Comparison of ENCODE assay signal across 21 cellular contexts in genomic region chr17:77965354-77965753, GRCh38. TPM values are rescaled to one million over a fixed set of nuclear protein-coding genes. Genes with fewer than 3 reads are reported as not detected.
A peak's percentile ranks its signal among the peaks of the same experiment; 100 is the strongest.
DNase-seq lines count a peak whose midpoint lies in the region; ATAC-seq, FAIRE-seq and TF ChIP-seq lines count a peak whose summit lies in the region.
"Had no signal": no experiment of that assay in that cellular context is flagged by ENCODE, and none has a peak within 500 bp of the region (broad histone marks: within the 10 kb centered on the region; RNA-seq: fewer than 3 reads in every experiment).

No MANE protein-coding gene starts in this region.

- peak overlapping the region; percentile 28 for H3K4me2 ChIP-seq in GM23338
- H3K4me2 ChIP-seq: SK-N-SH had no signal

- TF ChIP-seq POLR2A in esophagus muscularis mucosa (IDR thresholded peaks at IDR 0.05; ENCODE audit: low read depth): no peak

- peak overlapping the region in 3 of 4 donors; percentile 2 to 63 (median 43) for H3K4me3 Mint-ChIP-seq in CD4-positive, CD25-positive, alpha-beta regulatory T cell
- no peak overlapping the region; the same call in 2 of the 3 replicates for H3K4me3 Mint-ChIP-seq in GM23338

- H3K4me1 ChIP-seq in CD4-positive, CD25-positive, alpha-beta regulatory T cell (ENCODE audit: control insufficient read depth, insufficient read depth, low read length, poor library complexity, severe bottlenecking): peaks cover 67% of the 10 kb centered on the region
- peaks cover 51% of the 10 kb centered on the region for H3K4me1 ChIP-seq in GM23338 (ENCODE audit: insufficient read depth)
- H3K4me1 ChIP-seq in esophagus muscularis mucosa: peaks cover 53 to 98% (median 90%) of the 10 kb centered on the region in 4 donors
- H3K4me1 ChIP-seq in pancreas: peaks cover 3 to 15% (median 4%) of the 10 kb centered on the region in 3 donors

- no peak for DNase-seq in CD4-positive, CD25-positive, alpha-beta regulatory T cell
- no peak for DNase-seq in GM23338 (ENCODE audit: low spot score)
- peak; percentile 19 for DNase-seq in astrocyte of the hippocampus (ENCODE audit: low read depth, low spot score)
- no peak for DNase-seq in esophagus muscularis mucosa (ENCODE audit: extremely low spot score)
- DNase-seq in pancreas: no peak
- DNase-seq in activated gamma-delta T cell (lab: John Stamatoyannopoulos, UW): no peak
- DNase-seq in UCSD-AML1 (lab: John Stamatoyannopoulos, UW; ENCODE audit: unreplicated experiment): no peak
- DNase-seq: Calu3, GF-D8, GM23248, NCI-H2029, NCI-H345, NCI-H526, PC-3, RPMI8226, SHP77 treated with DMSO at 0.1 percent for 48 hours, SK-N-SH had no signal

- H3K9me2 ChIP-seq in GM23338 (ENCODE audit: insufficient read depth): no peaks in the 10 kb centered on the region
- H3K9me2 ChIP-seq: SK-N-SH had no signal

- WGBS in esophagus muscularis mucosa: 82% methylated on average over 3 of the region's 3 CpGs
- WGBS in pancreas, 2 donors: 91 to 96% methylated on average over 3 of the region's 3 CpGs

- no peak for FAIRE-seq in pancreas (lab: Jason Lieb, UNC)
- FAIRE-seq: GM19239 had no signal

- no peak overlapping the region for H3K27ac ChIP-seq in CD4-positive, CD25-positive, alpha-beta regulatory T cell (ENCODE audit: insufficient read depth, low read length, poor library complexity, severe bottlenecking)
- no peak overlapping the region for H3K27ac ChIP-seq in GM23338 (ENCODE audit: low read depth)
- H3K27ac ChIP-seq in esophagus muscularis mucosa (replicated peaks in 1 of 4): peak overlapping the region; percentile 19 to 56 (median 49)
- H3K27ac ChIP-seq in pancreas: no peak overlapping the region
- H3K27ac ChIP-seq: GM23248 had no signal

- peaks cover 10% of the 10 kb centered on the region for H3K36me3 Mint-ChIP-seq in CD4-positive, CD25-positive, alpha-beta regulatory T cell
- H3K36me3 Mint-ChIP-seq in GM23338 (ENCODE audit: low read depth): no peaks in the 10 kb centered on the region

- H2AFZ ChIP-seq in GM23338: no peak overlapping the region
- H2AFZ ChIP-seq: GM23248 had no signal

- ATAC-seq in CD4-positive, CD25-positive, alpha-beta regulatory T cell (ENCODE audit: low read depth in 2 of 2): no peak
- peak; percentile 32; the same call in 2 of the 3 replicates for ATAC-seq in GM23338
- ATAC-seq in pancreas: no peak
- no peak for ATAC-seq in HG02642 (IDR thresholded peaks at IDR 0.05; ENCODE audit: poor library complexity, unreplicated experiment)
- ATAC-seq: HCT116, PC-3 had no signal

- H3K36me3 ChIP-seq in CD4-positive, CD25-positive, alpha-beta regulatory T cell (ENCODE audit: control insufficient read depth, insufficient read depth, low read length): no peaks in the 10 kb centered on the region
- H3K36me3 ChIP-seq in GM23338 (ENCODE audit: insufficient read depth) (no peaks in the 10 kb centered on the region), esophagus muscularis mucosa (no peaks in the 10 kb centered on the region), pancreas (no peaks in the 10 kb centered on the region)

- H3K9me3 Mint-ChIP-seq in CD4-positive, CD25-positive, alpha-beta regulatory T cell: no peaks in the 10 kb centered on the region
- H3K9me3 Mint-ChIP-seq in GM23338: no peaks in the 10 kb centered on the region

- H3K27ac Mint-ChIP-seq in CD4-positive, CD25-positive, alpha-beta regulatory T cell: peak overlapping the region in 1 of 3 donors; percentile 5
- peak overlapping the region; percentile 50; the same call in 1 of the 2 replicates for H3K27ac Mint-ChIP-seq in GM23338
- H3K27ac Mint-ChIP-seq: CD14-positive monocyte had no signal

- H4K20me1 ChIP-seq in GM23338 (replicated peaks; ENCODE audit: insufficient read depth): peaks cover 61% of the 10 kb centered on the region

- no peaks in the 10 kb centered on the region for H3K27me3 Mint-ChIP-seq in CD4-positive, CD25-positive, alpha-beta regulatory T cell
- no peaks in the 10 kb centered on the region for H3K27me3 Mint-ChIP-seq in GM23338 (ENCODE audit: insufficient read depth, low read depth, poor library complexity)

- TF ChIP-seq EP300 in esophagus muscularis mucosa (IDR thresholded peaks at IDR 0.05): no peak

- TF ChIP-seq CTCF in GM23338 (conservative IDR thresholded peaks at IDR 0.05; ENCODE audit: low read depth in 2 of 2) (no peak), esophagus muscularis mucosa (IDR thresholded peaks at IDR 0.05) (no peak), pancreas (IDR thresholded peaks at IDR 0.05) (no peak)

- intact Hi-C loops in esophagus muscularis mucosa (cut with DNase I): loop anchor here (5.0 kb wide), 1 partner anchor 42 kb away; no protein-coding TSS in a partner anchor
- intact Hi-C loops in pancreas (cut with DNase I): no loop called here

- peaks cover 100% of the 10 kb centered on the region for H3K79me2 ChIP-seq in GM23338 (replicated peaks; ENCODE audit: insufficient read depth)

- no peak overlapping the region for H3K4me3 ChIP-seq in CD4-positive, CD25-positive, alpha-beta regulatory T cell (ENCODE audit: low read depth, low read length)
- no peak overlapping the region for H3K4me3 ChIP-seq in GM23338
- H3K4me3 ChIP-seq in esophagus muscularis mucosa: no peak overlapping the region
- H3K4me3 ChIP-seq in pancreas: no peak overlapping the region
- H3K4me3 ChIP-seq: GM23248 had no signal

- H3K27me3 ChIP-seq in CD4-positive, CD25-positive, alpha-beta regulatory T cell (ENCODE audit: control insufficient read depth, insufficient read depth, low read length): no peaks in the 10 kb centered on the region
- peaks cover 10% of the 10 kb centered on the region for H3K27me3 ChIP-seq in GM23338 (ENCODE audit: insufficient read depth)
- no peaks in the 10 kb centered on the region for H3K27me3 ChIP-seq in esophagus muscularis mucosa
- no peaks in the 10 kb centered on the region for H3K27me3 ChIP-seq in pancreas

- no peaks in the 10 kb centered on the region for H3K9me3 ChIP-seq in CD4-positive, CD25-positive, alpha-beta regulatory T cell (ENCODE audit: control insufficient read depth in 2 of 2, low read length in 2 of 2)
- H3K9me3 ChIP-seq in esophagus muscularis mucosa (no peaks in the 10 kb centered on the region), pancreas (no peaks in the 10 kb centered on the region)
- H3K9me3 ChIP-seq: SK-N-SH had no signal

- peaks cover 32 to 91% (median 70%) of the 10 kb centered on the region in 4 donors for H3K4me1 Mint-ChIP-seq in CD4-positive, CD25-positive, alpha-beta regulatory T cell
- H3K4me1 Mint-ChIP-seq in GM23338: peaks cover 58% of the 10 kb centered on the region

- H3F3A ChIP-seq in GM23338 (replicated peaks; ENCODE audit: low read depth): no peaks in the 10 kb centered on the region

TF ChIP-seq in GM23338, 12 proteins besides CTCF, POLR2A, EP300 and RAD21:
- TF ChIP-seq EZH2 (IDR thresholded peaks at IDR 0.05; ENCODE audit: low read depth, unreplicated experiment): no peak
- TF ChIP-seq EZH2phosphoT487 (IDR thresholded peaks at IDR 0.05; ENCODE audit: unreplicated experiment): no peak
- TF ChIP-seq ZNF331 (CRISPR knock-in tag; IDR thresholded peaks at IDR 0.05; ENCODE audit: low read depth): no peak

RNA-seq across cellular contexts. Expression of gene TNRC6C, which starts 6.9 kb away (rescaled TPM):
- 77.1 TPM for total RNA-seq in CD4-positive, CD25-positive, alpha-beta regulatory T cell
- polyA plus RNA-seq in CD4-positive, CD25-positive, alpha-beta regulatory T cell: 1 to 10 TPM; 2.3 to 3.1 (median 2.9) TPM
- total RNA-seq in GM23338 (2014; rRNA removed; shearing (Covaris generic)): 16.2 and 16.6 TPM in 2 replicates
- polyA plus RNA-seq in GM23338 (2016; fragmentation: Nextera tagmentation; extraction: Ambion mirVana): 8.6 and 10.1 TPM in 2 replicates
- total RNA-seq in esophagus muscularis mucosa: 10 to 100 TPM; 21.4 to 31.6 (median 29.0) TPM
- 10 to 100 TPM in 3 of 6 donors, 1 to 10 TPM in 3; 7.0 to 15.5 (median 9.1) TPM for total RNA-seq in pancreas
- polyA plus RNA-seq in pancreas: 1 to 10 TPM; 4.0 to 7.3 TPM

Comparison
In these comparisons a context has a peak if more than half of its experiments do, and no peak if none do; other contexts are left out.
1. H3K27ac ChIP-seq: peak in esophagus muscularis mucosa (4 of 4); none in CD4-positive, CD25-positive, alpha-beta regulatory T cell (single experiment), GM23338 (single experiment) and pancreas (0 of 4).